Comparison of ENCODE assay signal across 24 cellular contexts in genomic region chr18:11104307-11104706, GRCh38. TPM values are rescaled to one million over a fixed set of nuclear protein-coding genes. Genes with fewer than 3 reads are reported as not detected.
"Had no signal": no experiment of that assay in that cellular context is flagged by ENCODE, and none has a peak within 500 bp of the region (broad histone marks: within the 10 kb centered on the region; RNA-seq: fewer than 3 reads in every experiment).

No MANE protein-coding gene starts in this region.

- DNase-seq: activated CD8-positive, alpha-beta memory T cell treated with anti-CD3 and anti-CD28 coated beads, Interleukin-2, amount 50 U/mL, for 48 hours; activated naive CD4-positive, alpha-beta T cell treated with anti-CD3 and anti-CD28 coated beads for 36 hours; activated naive CD8-positive, alpha-beta T cell treated with anti-CD3 and anti-CD28 coated beads, Interleukin-2, amount 10 ng/mL, durations not matched to agents 7 days and 5 days; activated T-cell treated with anti-CD3 and anti-CD28 coated beads, Interleukin-2, amount 50 U/mL, for 48 hours; amniotic stem cell; endodermal cell; heart left ventricle; left cardiac atrium; lower lobe of right lung; mesendoderm; ovary; stimulated activated CD4-positive, alpha-beta T cell treated with anti-CD3 and anti-CD28 coated beads, Interleukin-4, amount 100 ng/mL, for 24 hours; stimulated activated naive CD8-positive, alpha-beta T cell treated with anti-CD3 and anti-CD28 coated beads, Interleukin-15, Interleukin-2, amounts not matched to agents 100 U/mL and 50 U/mL, for 24 hours; substantia nigra; T1000; tibial artery had no signal

- H3K4me1 ChIP-seq: gastroesophageal sphincter, heart left ventricle, lower lobe of right lung, prostate gland had no signal

- H3K36me3 ChIP-seq: gastroesophageal sphincter, heart left ventricle, lower lobe of right lung, neutrophil, ovary, prostate gland, tibial artery had no signal

- H3K27ac Mint-ChIP-seq: activated naive CD4-positive, alpha-beta T cell treated with anti-CD3 and anti-CD28 coated beads for 36 hours; activated naive CD8-positive, alpha-beta T cell treated with anti-CD3 and anti-CD28 coated beads, Interleukin-2, amount 10 ng/mL, durations not matched to agents 7 days and 5 days; endodermal cell; natural killer cell treated with Interleukin-12 subunit alpha and Interleukin-12 subunit beta and Interleukin-15 and Interleukin-18, amount 100 ng/mL, for 72 hours; T-helper 1 cell treated with Interleukin-12 subunit alpha and Interleukin-12 subunit beta and Interleukin-4 antibody, amounts not matched to agents 30 μg/mL and 1 μg/mL, for 36 hours; WTC11 had no signal

- H3K27me3 Mint-ChIP-seq: activated naive CD8-positive, alpha-beta T cell treated with anti-CD3 and anti-CD28 coated beads, Interleukin-2, amount 10 ng/mL, durations not matched to agents 7 days and 5 days; natural killer cell treated with Interleukin-12 subunit alpha and Interleukin-12 subunit beta and Interleukin-15 and Interleukin-18, amount 100 ng/mL, for 72 hours had no signal

- H3K4me3 ChIP-seq: coronary artery, gastroesophageal sphincter, heart left ventricle, lower lobe of right lung, ovary, prostate gland, tibial artery had no signal

- H3K27ac ChIP-seq: coronary artery, gastroesophageal sphincter, heart left ventricle, lower lobe of right lung, neutrophil, ovary, prostate gland, tibial artery had no signal

- H3K27me3 ChIP-seq: gastroesophageal sphincter, heart left ventricle, neutrophil, ovary, tibial artery had no signal

- H3K4me3 Mint-ChIP-seq: activated naive CD4-positive, alpha-beta T cell treated with anti-CD3 and anti-CD28 coated beads for 36 hours; activated naive CD8-positive, alpha-beta T cell treated with anti-CD3 and anti-CD28 coated beads, Interleukin-2, amount 10 ng/mL, durations not matched to agents 7 days and 5 days; endodermal cell; natural killer cell treated with Interleukin-12 subunit alpha and Interleukin-12 subunit beta and Interleukin-15 and Interleukin-18, amount 100 ng/mL, for 72 hours; T-helper 1 cell treated with Interleukin-12 subunit alpha and Interleukin-12 subunit beta and Interleukin-4 antibody, amounts not matched to agents 30 μg/mL and 1 μg/mL, for 36 hours; WTC11 had no signal

- ATAC-seq: gastroesophageal sphincter; heart left ventricle; left cardiac atrium; lower lobe of right lung; stimulated activated naive CD8-positive, alpha-beta T cell treated with anti-CD3 and anti-CD28 coated beads, Interleukin-15, Interleukin-2, amounts not matched to agents 100 U/mL and 50 U/mL, for 24 hours; WTC11 had no signal

- H3K9me3 Mint-ChIP-seq: activated naive CD4-positive, alpha-beta T cell treated with anti-CD3 and anti-CD28 coated beads for 36 hours; activated naive CD8-positive, alpha-beta T cell treated with anti-CD3 and anti-CD28 coated beads, Interleukin-2, amount 10 ng/mL, durations not matched to agents 7 days and 5 days; endodermal cell; natural killer cell treated with Interleukin-12 subunit alpha and Interleukin-12 subunit beta and Interleukin-15 and Interleukin-18, amount 100 ng/mL, for 72 hours; T-helper 1 cell treated with Interleukin-12 subunit alpha and Interleukin-12 subunit beta and Interleukin-4 antibody, amounts not matched to agents 30 μg/mL and 1 μg/mL, for 36 hours had no signal

- H3K4me1 Mint-ChIP-seq: activated naive CD8-positive, alpha-beta T cell treated with anti-CD3 and anti-CD28 coated beads, Interleukin-2, amount 10 ng/mL, durations not matched to agents 7 days and 5 days; WTC11 had no signal

- H3K36me3 Mint-ChIP-seq: activated naive CD8-positive, alpha-beta T cell treated with anti-CD3 and anti-CD28 coated beads, Interleukin-2, amount 10 ng/mL, durations not matched to agents 7 days and 5 days; natural killer cell treated with Interleukin-12 subunit alpha and Interleukin-12 subunit beta and Interleukin-15 and Interleukin-18, amount 100 ng/mL, for 72 hours; WTC11 had no signal

- H3K9me3 ChIP-seq: gastroesophageal sphincter, heart left ventricle, lower lobe of right lung, neutrophil, ovary, prostate gland, tibial artery had no signal

RNA-seq across cellular contexts. Expression of gene PIEZO2, which starts 45.1 kb away (rescaled TPM):
- total RNA-seq: activated CD8-positive, alpha-beta memory T cell treated with anti-CD3 and anti-CD28 coated beads for 36 hours; activated naive CD4-positive, alpha-beta T cell treated with anti-CD3 and anti-CD28 coated beads for 36 hours; activated naive CD8-positive, alpha-beta T cell treated with anti-CD3 and anti-CD28 coated beads, Interleukin-2, amount 10 ng/mL, durations not matched to agents 7 days and 5 days; natural killer cell treated with Interleukin-12 subunit alpha and Interleukin-12 subunit beta and Interleukin-15 and Interleukin-18, amount 100 ng/mL, for 72 hours had no signal
